18 cellular contexts compared by ENCODE assay signal in the genomic region with DNA sequence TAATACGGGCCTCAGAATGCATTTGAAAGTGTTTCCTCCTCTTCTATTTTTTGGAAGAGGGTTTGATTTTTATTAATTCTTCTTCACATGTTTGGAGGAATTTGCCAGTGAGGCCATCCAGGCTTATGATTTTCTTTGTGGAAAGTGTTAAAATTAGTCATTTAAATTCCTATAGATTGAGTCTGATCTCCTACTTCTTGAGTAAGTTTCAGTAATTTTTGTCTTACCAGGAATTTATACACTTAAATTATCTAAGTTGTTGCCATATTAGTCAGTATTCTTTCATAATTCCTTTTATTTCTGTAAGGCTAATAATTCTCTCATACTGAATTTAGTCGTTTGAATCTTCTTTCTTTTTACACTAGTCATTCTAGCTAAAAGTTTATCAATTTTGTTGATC. TPM values are rescaled to one million over a fixed set of nuclear protein-coding genes. Genes with fewer than 3 reads are reported as not detected.
DNase-seq lines count a peak whose midpoint lies in the region; ATAC-seq, FAIRE-seq and TF ChIP-seq lines count a peak whose summit lies in the region.
"Had no signal": no experiment of that assay in that cellular context is flagged by ENCODE, and none has a peak within 500 bp of the region (broad histone marks: within the 10 kb centered on the region; RNA-seq: fewer than 3 reads in every experiment).

No MANE protein-coding gene starts in this region.

- intact Hi-C loops in IMR-90 (cut with micrococcal nuclease), result no loop called here
- intact Hi-C loops in HepG2 (cut with micrococcal nuclease; ENCODE audit: unreplicated experiment), result no loop called here

- H3K79me2 ChIP-seq in HepG2 (ENCODE audit: insufficient read depth, low read length), result no peaks in the 10 kb centered on the region

- H3K9ac ChIP-seq in IMR-90 (ENCODE audit: low read depth, low read length), result no peak overlapping the region
- H3K9ac ChIP-seq in mesenchymal stem cell (ENCODE audit: low read length), result no peak overlapping the region
- no peak overlapping the region for H3K9ac ChIP-seq in HepG2 (ENCODE audit: insufficient read depth, low read depth, low read length)

- H3K9me3 ChIP-seq in IMR-90 (ENCODE audit: control insufficient read depth, insufficient read depth, low read length), result peaks cover 5% of the 10 kb centered on the region; the same call in 1 of the 2 replicates
- H3K9me3 ChIP-seq in mesenchymal stem cell (ENCODE audit: control insufficient read depth, low read length), result peaks cover 18% of the 10 kb centered on the region
- H3K9me3 ChIP-seq in HepG2 (ENCODE audit: low read length), result no peaks in the 10 kb centered on the region
- H3K9me3 ChIP-seq: HAP-1 had no signal

- in situ Hi-C loops in IMR-90 (cut with MboI; ENCODE audit: low sequenced_read_pairs) (no loop called here), HepG2 (cut with HindIII; ENCODE audit: extremely low pct_ligation_motif_present, low pct_unique_long_range_greater_than_20kb) (no loop called here)

- H4K91ac ChIP-seq in IMR-90 (ENCODE audit: insufficient read depth, low read depth, low read length) (no peak overlapping the region), mesenchymal stem cell (ENCODE audit: low read length) (no peak overlapping the region)

- H2BK15ac ChIP-seq in IMR-90 (ENCODE audit: low read depth, low read length) (no peak overlapping the region), mesenchymal stem cell (ENCODE audit: low read depth, poor library complexity, severe bottlenecking) (no peak overlapping the region)

- H2BK5ac ChIP-seq in IMR-90 (ENCODE audit: low read depth, low read length, poor library complexity, severe bottlenecking) (peak overlapping the region; percentile 76), mesenchymal stem cell (ENCODE audit: low read depth, low read length, poor library complexity, severe bottlenecking) (no peak overlapping the region)

- no peak; the same call in 1 of the 2 replicates for ATAC-seq in IMR-90 (ENCODE audit: low read depth)
- ATAC-seq in GM21423 (IDR thresholded peaks at IDR 0.05; ENCODE audit: unreplicated experiment), result no peak
- ATAC-seq in esophagus mucosa, result no peak
- ATAC-seq in HepG2, result no peak

- H2AK9ac ChIP-seq in IMR-90 (replicated peaks; ENCODE audit: low read depth, low read length, poor library complexity), result no peak overlapping the region

- H3K23ac ChIP-seq in IMR-90 (ENCODE audit: low read depth, low read length) (no peak overlapping the region), mesenchymal stem cell (ENCODE audit: low read length in 2 of 2) (no peak overlapping the region)

- no peak overlapping the region for H4K5ac ChIP-seq in IMR-90 (ENCODE audit: low read depth, low read length)

- H4K8ac ChIP-seq in IMR-90 (ENCODE audit: low read depth in 2 of 2, low read length in 2 of 2), result no peak overlapping the region; a peak in 1 of 4 replicates
- no peak overlapping the region for H4K8ac ChIP-seq in mesenchymal stem cell (ENCODE audit: low read length)

- H3K27me3 ChIP-seq in IMR-90 (ENCODE audit: control insufficient read depth, insufficient read depth, low read length) (no peaks in the 10 kb centered on the region), mesenchymal stem cell (ENCODE audit: control insufficient read depth in 1 of 2, insufficient read depth in 1 of 2, low read length in 2 of 2) (no peaks in the 10 kb centered on the region), HepG2 (ENCODE audit: control insufficient read depth in 1 of 2, insufficient read depth in 2 of 2, low read length in 2 of 2) (no peaks in the 10 kb centered on the region)
- H3K27me3 ChIP-seq: BLaER1 treated with 17β-estradiol and CSF1 and Interleukin-3, amounts not matched to agents 10 nM and 100 nM had no signal

- dilution Hi-C loops in IMR-90 (cut with HindIII; ENCODE audit: low sequenced_read_pairs, unreplicated experiment), result no loop called here

- FAIRE-seq in HepG2 (lab: Jason Lieb, UNC), result no peak
- FAIRE-seq: GM18507, H1 had no signal

- no peak overlapping the region for H2BK20ac ChIP-seq in IMR-90 (ENCODE audit: low read depth, low read length)

- CTCF ChIA-PET in IMR-90 (lab: Yijun Ruan, JAX), result interaction anchor here (0.6 to 0.7 kb wide), 2 partner anchors 9 to 733 kb away, joined by 3 to 5 read pairs; no protein-coding TSS in a partner anchor
- CTCF ChIA-PET in HepG2 (lab: Yijun Ruan, JAX; ENCODE audit: low intra/inter-chr PET ratio, low total read pairs), result no interaction called here

- WGBS in IMR-90 (ENCODE audit: extremely low coverage in 2 of 2, insufficient read length in 1 of 2), 2 experiments, result no CpG with 5 or more reads among the region's 2 CpGs
- WGBS in mesenchymal stem cell, result 96% methylated on average over 1 of the region's 2 CpGs
- WGBS in HepG2 (ENCODE audit: low lambda C conversion rate), result 29% methylated on average over 2 of the region's 2 CpGs

- H3K9me1 ChIP-seq in IMR-90 (ENCODE audit: insufficient read depth, low read length), result no peaks in the 10 kb centered on the region

- H2BK12ac ChIP-seq in mesenchymal stem cell (ENCODE audit: low read length in 2 of 2), result no peak overlapping the region

- H4K20me1 ChIP-seq in IMR-90 (ENCODE audit: insufficient read depth, low read length), result no peaks in the 10 kb centered on the region
- H4K20me1 ChIP-seq in HepG2 (ENCODE audit: insufficient read depth, low read length), result no peaks in the 10 kb centered on the region
- H4K20me1 ChIP-seq: BLaER1 treated with 17β-estradiol and CSF1 and Interleukin-3, amounts not matched to agents 10 nM and 100 nM had no signal

- H3K27ac ChIP-seq in IMR-90 (ENCODE audit: insufficient read depth, low read length) (no peak overlapping the region), mesenchymal stem cell (ENCODE audit: low read length, poor library complexity, severe bottlenecking) (peak overlapping the region; percentile 74), HepG2 (ENCODE audit: extremely low read length, insufficient read depth, low read length) (no peak overlapping the region)
- H3K27ac ChIP-seq: 22Rv1 had no signal

- DNase-seq in AG10803 (ENCODE audit: low read depth), result peak; percentile 58
- DNase-seq in GM03348 (ENCODE audit: low spot score), result peak; percentile 41
- DNase-seq in IMR-90, result peak; percentile 25
- DNase-seq in mesenchymal stem cell, result no peak
- DNase-seq in SK-N-DZ (ENCODE audit: low spot score), result no peak
- DNase-seq in HepG2 (ENCODE audit: low spot score), result no peak
- DNase-seq: CD4-positive, CD25-positive, alpha-beta regulatory T cell; DMS53; GDM1; HFFc6 had no signal

- TF ChIP-seq EP300 in HepG2 (IDR thresholded peaks at IDR 0.05; ENCODE audit: low read depth in 2 of 2, low read length in 2 of 2) (no peak), HepG2 (CRISPR knock-in tag; IDR thresholded peaks at IDR 0.05; ENCODE audit: borderline replicate concordance) (no peak)

- H3K14ac ChIP-seq in IMR-90 (replicated peaks; ENCODE audit: low read depth, low read length) (no peak overlapping the region), mesenchymal stem cell (ENCODE audit: low read length in 2 of 2) (no peak overlapping the region)

- H3K4me1 ChIP-seq in IMR-90 (ENCODE audit: control insufficient read depth, insufficient read depth, low read length) (no peaks in the 10 kb centered on the region; the same call in 1 of the 2 replicates), mesenchymal stem cell (ENCODE audit: control insufficient read depth, insufficient read depth, low read depth, low read length) (no peaks in the 10 kb centered on the region), HepG2 (ENCODE audit: insufficient read depth, low read length) (peaks cover 29% of the 10 kb centered on the region)
- H3K4me1 ChIP-seq: HAP-1 had no signal

- POLR2A ChIA-PET in IMR-90 (lab: Charles Lee; ENCODE audit: unreplicated experiment) (no interaction called here), HepG2 (lab: Yijun Ruan, JAX) (no interaction called here)

- H3K18ac ChIP-seq in IMR-90 (ENCODE audit: low read depth, low read length) (no peak overlapping the region; the same call in 1 of the 2 replicates), mesenchymal stem cell (ENCODE audit: low read depth in 1 of 2, low read length in 2 of 2) (no peak overlapping the region)

- TF ChIP-seq CTCF in AG10803 (conservative IDR thresholded peaks at IDR 0.05; ENCODE audit: low read length), result no peak
- TF ChIP-seq CTCF in IMR-90 (conservative IDR thresholded peaks at IDR 0.05; ENCODE audit: low read depth, low read length), result no peak
- no peak for TF ChIP-seq CTCF in HepG2 (CRISPR knock-in tag; IDR thresholded peaks at IDR 0.05)

- H3K4me3 ChIP-seq in AG10803 (ENCODE audit: low read length) (no peak overlapping the region), IMR-90 (ENCODE audit: insufficient read depth, low read depth, low read length) (no peak overlapping the region), mesenchymal stem cell (ENCODE audit: insufficient read depth in 1 of 2, low read depth in 1 of 2, low read length in 2 of 2) (no peak overlapping the region), HepG2 (replicated peaks in 1 of 3; ENCODE audit: insufficient read depth in 1 of 3, low read depth in 2 of 3, low read length in 3 of 3) (no peak overlapping the region)
- H3K4me3 ChIP-seq: BLaER1 treated with 17β-estradiol and CSF1 and Interleukin-3, amounts not matched to agents 10 nM and 100 nM; HAP-1 had no signal

- no peak overlapping the region for H3K56ac ChIP-seq in IMR-90 (ENCODE audit: extremely low read depth, insufficient read depth, low read length)

- TF ChIP-seq RAD21 in IMR-90 (IDR thresholded peaks at IDR 0.05; ENCODE audit: low read length) (no peak), HepG2 (CRISPR knock-in tag; IDR thresholded peaks at IDR 0.05) (no peak)

- BruUV-seq in IMR-90 (replicated peaks; lab: Mats Ljungman, UMichigan) (no TSS peak), HepG2 (replicated peaks; lab: Mats Ljungman, UMichigan) (no TSS peak)

- H2AK5ac ChIP-seq in IMR-90 (ENCODE audit: low read depth, low read length) (no peak overlapping the region), mesenchymal stem cell (ENCODE audit: low read length, severe bottlenecking) (no peak overlapping the region)

- no peaks in the 10 kb centered on the region for H3K36me3 ChIP-seq in IMR-90 (ENCODE audit: control insufficient read depth, insufficient read depth, low read length)
- H3K36me3 ChIP-seq in mesenchymal stem cell (ENCODE audit: control insufficient read depth in 1 of 2, insufficient read depth in 2 of 2, low read depth in 1 of 2, low read length in 2 of 2), result no peaks in the 10 kb centered on the region
- no peaks in the 10 kb centered on the region for H3K36me3 ChIP-seq in HepG2 (replicated peaks in 1 of 2; ENCODE audit: control insufficient read depth in 1 of 2, insufficient read depth in 2 of 2, low read length in 2 of 2)
- H3K36me3 ChIP-seq: BLaER1 treated with 17β-estradiol and CSF1 and Interleukin-3, amounts not matched to agents 10 nM and 100 nM; HAP-1 had no signal

- H2AFZ ChIP-seq in IMR-90 (replicated peaks; ENCODE audit: low read length, poor library complexity) (no peak overlapping the region), mesenchymal stem cell (ENCODE audit: low read depth, low read length) (no peak overlapping the region), HepG2 (ENCODE audit: low read length) (no peak overlapping the region)

- H3K4ac ChIP-seq in IMR-90 (ENCODE audit: low read depth, low read length) (no peak overlapping the region), mesenchymal stem cell (ENCODE audit: low read depth in 1 of 2, low read length in 2 of 2) (no peak overlapping the region)

- no peak overlapping the region for H3K4me2 ChIP-seq in IMR-90 (ENCODE audit: low read depth, low read length)
- no peak overlapping the region for H3K4me2 ChIP-seq in mesenchymal stem cell (ENCODE audit: low read length, poor library complexity, severe bottlenecking)
- no peak overlapping the region for H3K4me2 ChIP-seq in HepG2 (ENCODE audit: low read depth, low read length)

- H3K79me1 ChIP-seq in IMR-90 (ENCODE audit: low read depth in 1 of 2, low read length in 2 of 2) (no peaks in the 10 kb centered on the region), mesenchymal stem cell (replicated peaks; ENCODE audit: low read length, poor library complexity, severe bottlenecking) (no peaks in the 10 kb centered on the region)

- H2BK120ac ChIP-seq in IMR-90 (ENCODE audit: low read depth, low read length) (no peak overlapping the region), mesenchymal stem cell (ENCODE audit: low read depth, low read length) (no peak overlapping the region)

- TF ChIP-seq POLR2A in IMR-90 (IDR thresholded peaks at IDR 0.05; ENCODE audit: low read depth, low read length) (no peak), HepG2 (IDR thresholded peaks at IDR 0.05; ENCODE audit: insufficient read depth in 1 of 2, low read depth in 2 of 2, low read length in 2 of 2) (no peak)

RNA-seq across cellular contexts. Expression of gene HAPLN1, which starts 25.2 kb away (rescaled TPM):
- total RNA-seq in IMR-90 (2012; rRNA removed) (under 0.01 and 0.56 TPM in 2 replicates), esophagus mucosa (not detected), HepG2 (2016; rRNA removed; fragmentation: Illumina TruSeq; extraction: Trizol) (not detected in 2 replicates)
- polyA plus RNA-seq in IMR-90 (2012; rRNA removed) (0.06 and 0.07 TPM in 2 replicates), HepG2 (2011; rRNA removed) (not detected in 2 replicates)
- 0.01 TPM in 1 of 2 replicates, not detected in the other for polyA plus RNA-seq in IMR-90 (2012; cell fraction: cytosol; rRNA removed)
- not detected in 2 replicates for polyA plus RNA-seq in IMR-90 (2012; cell fraction: nucleus; rRNA removed; ENCODE audit: low replicate concordance)
- polyA plus RNA-seq in mesenchymal stem cell (2013, experiment 1 of 2), result 58.8 TPM
- 62.7 TPM for polyA plus RNA-seq in mesenchymal stem cell (2013, experiment 2 of 2)
- polyA plus RNA-seq in SK-N-DZ (2014; cell fraction: cytosol; rRNA removed), result not detected in 2 replicates
- polyA plus RNA-seq in SK-N-DZ (2014; cell fraction: nucleus; rRNA removed), result not detected in 2 replicates
- not detected in 2 replicates for total RNA-seq in HepG2 (2016; cell fraction: cytosol; rRNA removed; fragmentation: Illumina TruSeq; extraction: Trizol; ENCODE audit: low read depth)
- total RNA-seq in HepG2 (2016; cell fraction: insoluble cytoplasmic fraction; rRNA removed; fragmentation: Illumina TruSeq; extraction: Trizol), result not detected in 2 replicates
- total RNA-seq in HepG2 (2016; cell fraction: membrane; rRNA removed; fragmentation: Illumina TruSeq; extraction: Trizol), result not detected in 2 replicates
- not detected in 2 replicates for total RNA-seq in HepG2 (2016; cell fraction: nucleus; rRNA removed; fragmentation: Illumina TruSeq; extraction: Trizol)
- not detected in 2 replicates for polyA plus RNA-seq in HepG2 (2011; cell fraction: cytosol; rRNA removed)
- polyA plus RNA-seq in HepG2 (2011; cell fraction: nucleus; rRNA removed), result not detected in 2 replicates
- not detected in 2 replicates for polyA plus RNA-seq in HepG2 (2012)
- not detected in 2 replicates for polyA plus RNA-seq in HepG2 (2016; cell fraction: cytosol; fragmentation: Illumina TruSeq; extraction: Trizol; ENCODE audit: low read depth)
- polyA plus RNA-seq in HepG2 (2016; cell fraction: insoluble cytoplasmic fraction; fragmentation: Illumina TruSeq; extraction: Trizol; ENCODE audit: low read depth), result not detected in 2 replicates
- not detected in 2 replicates for polyA plus RNA-seq in HepG2 (2016; cell fraction: membrane; fragmentation: Illumina TruSeq; extraction: Trizol; ENCODE audit: low read depth)
- not detected in 2 replicates for polyA plus RNA-seq in HepG2 (2016; cell fraction: nucleus; fragmentation: Illumina TruSeq; extraction: Trizol; ENCODE audit: insufficient read depth, low read depth)
- not detected in 2 replicates for polyA minus RNA-seq in HepG2 (2011; rRNA and poly(A)+ RNA removed; ENCODE audit: low replicate concordance)
- not detected in 2 replicates for polyA minus RNA-seq in HepG2 (2011; cell fraction: cytosol; rRNA and poly(A)+ RNA removed)
- polyA minus RNA-seq in HepG2 (2011; cell fraction: nucleus; rRNA and poly(A)+ RNA removed), result not detected in 2 replicates
- total RNA-seq: CD4-positive, CD25-positive, alpha-beta regulatory T cell had no signal
- polyA plus RNA-seq: CD4-positive, CD25-positive, alpha-beta regulatory T cell; IgD-negative memory B cell had no signal

Comparison
In these comparisons a context has a peak if more than half of its experiments do, and no peak if none do; other contexts are left out.
1. DNase-seq: peak in AG10803 (single experiment), GM03348 (single experiment) and IMR-90 (single experiment); none in mesenchymal stem cell (single experiment), SK-N-DZ (single experiment) and HepG2 (single experiment).